1 cellular context compared by ENCODE assay signal in the genomic region with DNA sequence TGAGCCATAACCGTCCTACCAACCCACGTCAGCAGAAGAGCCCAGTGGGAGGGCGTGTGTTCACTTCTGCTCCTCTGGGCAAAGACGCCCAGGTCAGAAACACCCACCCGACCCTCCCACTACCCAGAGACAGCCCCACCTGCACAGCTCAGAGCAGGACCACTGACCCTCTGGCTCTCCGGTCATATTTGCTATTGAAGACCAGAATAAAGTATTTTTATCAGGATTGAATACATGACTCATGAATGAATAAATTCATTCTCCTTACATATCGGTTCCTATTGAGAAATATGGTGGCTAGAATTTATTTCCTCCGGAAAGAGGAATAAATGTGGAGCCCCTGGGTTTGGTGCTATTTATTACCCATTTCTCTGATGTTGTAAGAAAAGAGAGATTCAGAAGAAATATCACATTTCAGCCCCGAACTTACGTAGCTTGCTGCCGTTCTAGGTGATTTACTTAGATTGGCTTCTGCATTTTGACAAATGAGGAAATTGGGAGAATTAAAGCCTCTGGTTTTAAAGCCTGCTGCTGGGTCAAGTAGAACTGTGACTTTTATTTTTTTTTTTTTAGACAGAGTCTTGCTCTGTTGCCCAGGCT.
A peak's percentile ranks its signal among the peaks of the same experiment; 100 is the strongest.
TF ChIP-seq lines count a peak whose summit lies in the region.

No MANE protein-coding gene starts in this region.

TF ChIP-seq in H1, 55 proteins besides CTCF, POLR2A, EP300 and RAD21:
- no peak for TF ChIP-seq GABPA (IDR thresholded peaks at IDR 0.05; ENCODE audit: borderline replicate concordance, insufficient read depth, low read length)
- no peak for TF ChIP-seq FOSL1 (IDR thresholded peaks at IDR 0.05; ENCODE audit: insufficient read depth, low read depth, low read length)
- no peak for TF ChIP-seq SP1 (IDR thresholded peaks at IDR 0.05; ENCODE audit: low read depth, low read length)
- TF ChIP-seq TBP (IDR thresholded peaks at IDR 0.05; ENCODE audit: low read depth, low read length), result no peak
- peak; percentile 8 for TF ChIP-seq KDM4A (IDR thresholded peaks at IDR 0.05; ENCODE audit: low read depth, low read length, severe bottlenecking)
- no peak for TF ChIP-seq TAF1 (IDR thresholded peaks at IDR 0.05; ENCODE audit: low read depth, low read length)
